In genomic region chr9:92642041-92642451, GRCh38 we compare ENCODE assay signal across 23 cellular contexts. TPM values are rescaled to one million over a fixed set of nuclear protein-coding genes. Genes with fewer than 3 reads are reported as not detected.
DNase-seq lines count a peak whose midpoint lies in the region; ATAC-seq, FAIRE-seq and TF ChIP-seq lines count a peak whose summit lies in the region.
"Had no signal": no experiment of that assay in that cellular context is flagged by ENCODE, and none has a peak within 500 bp of the region (broad histone marks: within the 10 kb centered on the region; RNA-seq: fewer than 3 reads in every experiment).

No MANE protein-coding gene starts in this region.

- POLR2A ChIA-PET in WTC11 (lab: Charles Lee): no interaction called here

- H3K4me3 ChIP-seq in kidney (ENCODE audit: low read length in 2 of 2) (no peak overlapping the region), testis (no peak overlapping the region)
- H3K4me3 ChIP-seq: GM23248 had no signal

- H3K4me1 ChIP-seq in kidney (ENCODE audit: control insufficient read depth in 1 of 2, insufficient read depth in 1 of 2, low read depth in 1 of 2, low read length in 2 of 2) (no peaks in the 10 kb centered on the region), testis (no peaks in the 10 kb centered on the region)

- H3K9me3 Mint-ChIP-seq in activated CD8-positive, alpha-beta memory T cell treated with anti-CD3 and anti-CD28 coated beads, Interleukin-2, amount 10 ng/mL, durations not matched to agents 7 days and 5 days (ENCODE audit: low read depth): no peaks in the 10 kb centered on the region
- H3K9me3 Mint-ChIP-seq in osteocyte (ENCODE audit: unreplicated experiment) (no peaks in the 10 kb centered on the region), WTC11 (no peaks in the 10 kb centered on the region)

- H3K4me1 Mint-ChIP-seq in activated CD8-positive, alpha-beta memory T cell treated with anti-CD3 and anti-CD28 coated beads, Interleukin-2, amount 10 ng/mL, durations not matched to agents 7 days and 5 days: peaks cover 3% of the 10 kb centered on the region
- H3K4me1 Mint-ChIP-seq in osteocyte (ENCODE audit: unreplicated experiment): peaks cover 2% of the 10 kb centered on the region
- no peaks in the 10 kb centered on the region for H3K4me1 Mint-ChIP-seq in WTC11
- H3K4me1 Mint-ChIP-seq: B cell had no signal

- intact Hi-C loops in kidney (cut with DNase I) (no loop called here), testis (cut with DNase I; ENCODE audit: low total_unique reads) (loop anchor here (10.0 kb wide), 2 partner anchors 297 to 497 kb away; no protein-coding TSS in a partner anchor)

- H3K36me3 Mint-ChIP-seq in activated CD8-positive, alpha-beta memory T cell treated with anti-CD3 and anti-CD28 coated beads, Interleukin-2, amount 10 ng/mL, durations not matched to agents 7 days and 5 days: peaks cover 42% of the 10 kb centered on the region
- H3K36me3 Mint-ChIP-seq in osteocyte (ENCODE audit: unreplicated experiment) (peaks cover 51% of the 10 kb centered on the region), WTC11 (peaks cover 36% of the 10 kb centered on the region)

- TF ChIP-seq POLR2A in testis (IDR thresholded peaks at IDR 0.05): no peak

- no peak for FAIRE-seq in kidney (lab: Jason Lieb, UNC)
- FAIRE-seq: G401.6 had no signal

- WGBS in testis, 2 donors: 84 to 93% methylated on average over 8 of the region's 8 CpGs

- DNase-seq in activated CD8-positive, alpha-beta memory T cell treated with anti-CD3 and anti-CD28 coated beads, Interleukin-2, amount 10 ng/mL, durations not matched to agents 7 days and 5 days: peak; percentile 31
- DNase-seq in activated CD8-positive, alpha-beta memory T cell treated with anti-CD3 and anti-CD28 coated beads, Interleukin-2, amount 50 U/mL, for 48 hours: no peak
- DNase-seq in kidney: peak; percentile 46
- peak; percentile 80 for DNase-seq in osteocyte (ENCODE audit: extremely low spot score, unreplicated experiment)
- peak; percentile 9 for DNase-seq in testis
- no peak for DNase-seq in WTC11 (ENCODE audit: low spot score)
- DNase-seq: 8988T, COR-L47, DMS 273 treated with DMSO at 0.1 percent for 48 hours, GM23248, Karpas-422, NCI-H1048, NCI-H1436, NCI-H1930, NCI-H526, PC-3, RPMI8226 had no signal

- no peak overlapping the region for H3K27ac ChIP-seq in kidney (ENCODE audit: low read depth in 2 of 2, low read length in 2 of 2)
- no peak overlapping the region for H3K27ac ChIP-seq in testis
- H3K27ac ChIP-seq: GM23248 had no signal

- no peaks in the 10 kb centered on the region for H3K27me3 Mint-ChIP-seq in activated CD8-positive, alpha-beta memory T cell treated with anti-CD3 and anti-CD28 coated beads, Interleukin-2, amount 10 ng/mL, durations not matched to agents 7 days and 5 days
- H3K27me3 Mint-ChIP-seq in osteocyte (ENCODE audit: unreplicated experiment) (no peaks in the 10 kb centered on the region), WTC11 (ENCODE audit: low read depth) (no peaks in the 10 kb centered on the region)
- H3K27me3 Mint-ChIP-seq: B cell, IgD-negative memory B cell had no signal

- H3K27me3 ChIP-seq in testis: no peaks in the 10 kb centered on the region

- no peak for ATAC-seq in activated CD8-positive, alpha-beta memory T cell treated with anti-CD3 and anti-CD28 coated beads, Interleukin-2, amount 10 ng/mL, durations not matched to agents 7 days and 5 days
- ATAC-seq in WTC11: no peak
- no peak for ATAC-seq in GM21423 (IDR thresholded peaks at IDR 0.05; ENCODE audit: unreplicated experiment)
- ATAC-seq in HG03175 (IDR thresholded peaks at IDR 0.05; ENCODE audit: unreplicated experiment): no peak
- ATAC-seq: HCT116, PC-3 had no signal

- H3K36me3 ChIP-seq in kidney (ENCODE audit: control insufficient read depth in 1 of 2, insufficient read depth in 2 of 2, low read length in 2 of 2) (peaks cover 24 to 47% of the 10 kb centered on the region in 2 donors), testis (ENCODE audit: low read depth, missing control alignments) (peaks cover 3% of the 10 kb centered on the region)

- no peak overlapping the region for H3K27ac Mint-ChIP-seq in activated CD8-positive, alpha-beta memory T cell treated with anti-CD3 and anti-CD28 coated beads, Interleukin-2, amount 10 ng/mL, durations not matched to agents 7 days and 5 days
- no peak overlapping the region for H3K27ac Mint-ChIP-seq in osteocyte (ENCODE audit: unreplicated experiment)
- H3K27ac Mint-ChIP-seq in WTC11: no peak overlapping the region
- H3K27ac Mint-ChIP-seq: B cell had no signal

- H3K9me3 ChIP-seq in kidney (ENCODE audit: control insufficient read depth in 1 of 2, low read length in 2 of 2) (peaks cover 0 to 3% of the 10 kb centered on the region in 2 donors), testis (no peaks in the 10 kb centered on the region)

- no peak for TF ChIP-seq CTCF in kidney (IDR thresholded peaks at IDR 0.05; ENCODE audit: borderline replicate concordance, extremely low read depth, insufficient read depth)
- no peak for TF ChIP-seq CTCF in osteocyte (IDR thresholded peaks at IDR 0.05)
- no peak for TF ChIP-seq CTCF in testis (IDR thresholded peaks at IDR 0.05)
- TF ChIP-seq CTCF in WTC11 (IDR thresholded peaks at IDR 0.05): no peak

- H3K4me3 Mint-ChIP-seq in activated CD8-positive, alpha-beta memory T cell treated with anti-CD3 and anti-CD28 coated beads, Interleukin-2, amount 10 ng/mL, durations not matched to agents 7 days and 5 days: no peak overlapping the region
- H3K4me3 Mint-ChIP-seq in osteocyte (ENCODE audit: unreplicated experiment) (no peak overlapping the region), WTC11 (no peak overlapping the region)
- H3K4me3 Mint-ChIP-seq: B cell had no signal

- no peak overlapping the region for H3K9ac ChIP-seq in kidney (ENCODE audit: low read length in 2 of 2)
- H3K9ac ChIP-seq: GM23248 had no signal

- CTCF ChIA-PET in activated CD8-positive, alpha-beta memory T cell treated with anti-CD3 and anti-CD28 coated beads, Interleukin-2, amount 10 ng/mL, durations not matched to agents 7 days and 5 days (lab: Charles Lee): no interaction called here
- CTCF ChIA-PET in WTC11 (lab: Charles Lee): no interaction called here

TF ChIP-seq in WTC11, 78 proteins besides CTCF, POLR2A, EP300 and RAD21 (continues in another document):
- TF ChIP-seq CREB1 (CRISPR knock-in tag; IDR thresholded peaks at IDR 0.05): no peak
- TF ChIP-seq NFE2L1 (CRISPR knock-in tag; IDR thresholded peaks at IDR 0.05): no peak
- TF ChIP-seq, protein P1, sequence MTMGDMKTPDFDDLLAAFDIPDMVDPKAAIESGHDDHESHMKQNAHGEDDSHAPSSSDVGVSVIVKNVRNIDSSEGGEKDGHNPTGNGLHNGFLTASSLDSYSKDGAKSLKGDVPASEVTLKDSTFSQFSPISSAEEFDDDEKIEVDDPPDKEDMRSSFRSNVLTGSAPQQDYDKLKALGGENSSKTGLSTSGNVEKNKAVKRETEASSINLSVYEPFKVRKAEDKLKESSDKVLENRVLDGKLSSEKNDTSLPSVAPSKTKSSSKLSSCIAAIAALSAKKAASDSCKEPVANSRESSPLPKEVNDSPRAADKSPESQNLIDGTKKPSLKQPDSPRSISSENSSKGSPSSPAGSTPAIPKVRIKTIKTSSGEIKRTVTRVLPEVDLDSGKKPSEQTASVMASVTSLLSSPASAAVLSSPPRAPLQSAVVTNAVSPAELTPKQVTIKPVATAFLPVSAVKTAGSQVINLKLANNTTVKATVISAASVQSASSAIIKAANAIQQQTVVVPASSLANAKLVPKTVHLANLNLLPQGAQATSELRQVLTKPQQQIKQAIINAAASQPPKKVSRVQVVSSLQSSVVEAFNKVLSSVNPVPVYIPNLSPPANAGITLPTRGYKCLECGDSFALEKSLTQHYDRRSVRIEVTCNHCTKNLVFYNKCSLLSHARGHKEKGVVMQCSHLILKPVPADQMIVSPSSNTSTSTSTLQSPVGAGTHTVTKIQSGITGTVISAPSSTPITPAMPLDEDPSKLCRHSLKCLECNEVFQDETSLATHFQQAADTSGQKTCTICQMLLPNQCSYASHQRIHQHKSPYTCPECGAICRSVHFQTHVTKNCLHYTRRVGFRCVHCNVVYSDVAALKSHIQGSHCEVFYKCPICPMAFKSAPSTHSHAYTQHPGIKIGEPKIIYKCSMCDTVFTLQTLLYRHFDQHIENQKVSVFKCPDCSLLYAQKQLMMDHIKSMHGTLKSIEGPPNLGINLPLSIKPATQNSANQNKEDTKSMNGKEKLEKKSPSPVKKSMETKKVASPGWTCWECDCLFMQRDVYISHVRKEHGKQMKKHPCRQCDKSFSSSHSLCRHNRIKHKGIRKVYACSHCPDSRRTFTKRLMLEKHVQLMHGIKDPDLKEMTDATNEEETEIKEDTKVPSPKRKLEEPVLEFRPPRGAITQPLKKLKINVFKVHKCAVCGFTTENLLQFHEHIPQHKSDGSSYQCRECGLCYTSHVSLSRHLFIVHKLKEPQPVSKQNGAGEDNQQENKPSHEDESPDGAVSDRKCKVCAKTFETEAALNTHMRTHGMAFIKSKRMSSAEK (CRISPR knock-in tag; IDR thresholded peaks at IDR 0.05; ENCODE audit: borderline replicate concordance): no peak
- TF ChIP-seq KAT7 (CRISPR knock-in tag; IDR thresholded peaks at IDR 0.05; ENCODE audit: borderline replicate concordance): no peak
- TF ChIP-seq SMAD4 (CRISPR knock-in tag; IDR thresholded peaks at IDR 0.05): no peak
- no peak for TF ChIP-seq EMX1 (CRISPR knock-in tag; IDR thresholded peaks at IDR 0.05)
- TF ChIP-seq RELA (CRISPR knock-in tag; IDR thresholded peaks at IDR 0.05; ENCODE audit: borderline replicate concordance): no peak
- TF ChIP-seq, protein P2, sequence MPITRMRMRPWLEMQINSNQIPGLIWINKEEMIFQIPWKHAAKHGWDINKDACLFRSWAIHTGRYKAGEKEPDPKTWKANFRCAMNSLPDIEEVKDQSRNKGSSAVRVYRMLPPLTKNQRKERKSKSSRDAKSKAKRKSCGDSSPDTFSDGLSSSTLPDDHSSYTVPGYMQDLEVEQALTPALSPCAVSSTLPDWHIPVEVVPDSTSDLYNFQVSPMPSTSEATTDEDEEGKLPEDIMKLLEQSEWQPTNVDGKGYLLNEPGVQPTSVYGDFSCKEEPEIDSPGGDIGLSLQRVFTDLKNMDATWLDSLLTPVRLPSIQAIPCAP (CRISPR knock-in tag; IDR thresholded peaks at IDR 0.05): no peak

RNA-seq across cellular contexts. Expression of gene IPPK, which starts 27.9 kb away (rescaled TPM):
- 10 to 100 TPM; 11.4 to 15.1 TPM for total RNA-seq in activated CD8-positive, alpha-beta memory T cell treated with anti-CD3 and anti-CD28 coated beads, Interleukin-2, amount 10 ng/mL, durations not matched to agents 7 days and 5 days
- 7.3 TPM for total RNA-seq in kidney
- 10.2 TPM for polyA plus RNA-seq in kidney (ENCODE audit: insufficient read depth, low read depth, low replicate concordance)
- 6.4 and 7.4 TPM in 2 replicates for total RNA-seq in osteocyte
- 10 to 100 TPM; 21.0 to 25.0 TPM for total RNA-seq in testis
- polyA plus RNA-seq in testis (ENCODE audit: insufficient read depth, low read depth, low replicate concordance): 21.9 TPM
- 8.1 to 9.4 TPM (median 8.6 TPM) in 3 replicates for total RNA-seq in WTC11 (2021)

Comparison
In these comparisons a context has a peak if more than half of its experiments do, and no peak if none do; other contexts are left out.
1. DNase-seq: peak in activated CD8-positive, alpha-beta memory T cell treated with anti-CD3 and anti-CD28 coated beads, Interleukin-2, amount 10 ng/mL, durations not matched to agents 7 days and 5 days (single experiment), kidney (single experiment), osteocyte (single experiment) and testis (single experiment); none in activated CD8-positive, alpha-beta memory T cell treated with anti-CD3 and anti-CD28 coated beads, Interleukin-2, amount 50 U/mL, for 48 hours (single experiment) and WTC11 (single experiment).